In the genomic region with DNA sequence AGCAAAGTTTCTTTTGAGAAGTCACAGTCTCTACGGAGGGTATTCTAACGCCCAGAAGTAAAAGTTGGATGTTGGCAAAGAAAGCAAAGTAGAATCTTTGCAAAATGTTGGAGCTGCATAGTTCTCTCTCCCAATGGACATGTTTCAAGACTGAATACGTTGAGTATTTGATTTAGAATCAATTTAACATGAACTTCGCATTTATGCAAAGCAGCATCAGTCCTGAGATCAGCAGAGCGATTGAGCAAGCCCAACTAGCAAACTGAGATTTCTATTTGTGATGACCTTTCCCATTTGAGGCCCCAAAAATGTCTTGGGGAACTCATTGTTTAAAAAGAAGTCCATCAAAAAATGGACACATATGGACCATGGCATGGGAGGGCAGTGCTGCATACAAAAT, we compare ENCODE assay signal across 13 cellular contexts. TPM values are rescaled to one million over a fixed set of nuclear protein-coding genes. Genes with fewer than 3 reads are reported as not detected.
DNase-seq lines count a peak whose midpoint lies in the region; ATAC-seq and TF ChIP-seq lines count a peak whose summit lies in the region.
"Had no signal": no experiment of that assay in that cellular context is flagged by ENCODE, and none has a peak within 500 bp of the region (broad histone marks: within the 10 kb centered on the region; RNA-seq: fewer than 3 reads in every experiment).

No MANE protein-coding gene starts in this region.

- H3K9me3 Mint-ChIP-seq in CD4-positive, alpha-beta T cell = no peaks in the 10 kb centered on the region
- no peaks in the 10 kb centered on the region for H3K9me3 Mint-ChIP-seq in activated CD8-positive, alpha-beta T cell treated with anti-CD3 and anti-CD28 coated beads, Interleukin-2, amount 10 ng/mL, durations not matched to agents 7 days and 5 days (ENCODE audit: insufficient read depth)
- H3K9me3 Mint-ChIP-seq in naive B cell = no peaks in the 10 kb centered on the region
- H3K9me3 Mint-ChIP-seq in MCF 10A (ENCODE audit: unreplicated experiment) = no peaks in the 10 kb centered on the region

- peaks cover 5% of the 10 kb centered on the region for H3F3A ChIP-seq in GM23248 (ENCODE audit: insufficient read depth)

- no peaks in the 10 kb centered on the region for H3K9me2 ChIP-seq in GM23248 (ENCODE audit: insufficient read depth)

- DNase-seq in CD4-positive, alpha-beta T cell = no peak
- DNase-seq in GM23248 (no peak), naive B cell (no peak), MCF 10A (ENCODE audit: unreplicated experiment) (no peak), GM10266 (ENCODE audit: extremely low spot score) (no peak)
- no peak for DNase-seq in activated CD8-positive, alpha-beta T cell treated with anti-CD3 and anti-CD28 coated beads, Interleukin-2, amount 10 ng/mL, durations not matched to agents 7 days and 5 days
- DNase-seq: left colon, NCI-H187 treated with DMSO at 0.1 percent for 48 hours, NCI-H524 treated with DMSO at 0.1 percent for 48 hours had no signal

- H2AFZ ChIP-seq in GM23248 = 0 out of 2 replicates have a peak overlapping the region, but pooled peaks have one; percentile 3

- H3K27ac Mint-ChIP-seq in CD4-positive, alpha-beta T cell = peak overlapping the region; percentile 97
- H3K27ac Mint-ChIP-seq in activated CD8-positive, alpha-beta T cell treated with anti-CD3 and anti-CD28 coated beads, Interleukin-2, amount 10 ng/mL, durations not matched to agents 7 days and 5 days = no peak overlapping the region
- H3K27ac Mint-ChIP-seq in naive B cell (peak overlapping the region in 1 of 6 donors; percentile 47), MCF 10A (ENCODE audit: low read depth, unreplicated experiment) (no peak overlapping the region)

- no peak for TF ChIP-seq CTCF in CD4-positive, alpha-beta T cell (IDR thresholded peaks at IDR 0.05)
- no peak for TF ChIP-seq CTCF in MCF 10A (IDR thresholded peaks at IDR 0.05; ENCODE audit: unreplicated experiment)
- TF ChIP-seq CTCF in GM10266 (IDR thresholded peaks at IDR 0.05; ENCODE audit: control insufficient read depth, insufficient read depth, low read depth, missing control alignments) = no peak

- in situ Hi-C loops in GM23248 (cut with MboI) = loop anchor here (10.0 to 25.0 kb wide), 2 partner anchors 146 to 796 kb away; no protein-coding TSS in a partner anchor

- WGBS in GM23248 (ENCODE audit: low coverage in 1 of 2, low lambda C conversion rate in 2 of 2, missing lambda C conversion rate in 2 of 2), 2 experiments = 94 to 95% methylated on average over 5 of the region's 5 CpGs

- no peaks in the 10 kb centered on the region for H3K27me3 ChIP-seq in CD4-positive, alpha-beta T cell (ENCODE audit: control insufficient read depth, insufficient read depth, low read length)
- no peaks in the 10 kb centered on the region for H3K27me3 ChIP-seq in GM23248 (replicated peaks; ENCODE audit: insufficient read depth)

- no peak overlapping the region for H3K4me3 ChIP-seq in GM23248
- H3K4me3 ChIP-seq: HAP-1, SK-N-MC had no signal

- H4K20me1 ChIP-seq in GM23248 (ENCODE audit: insufficient read depth) = no peaks in the 10 kb centered on the region

- peaks cover 6% of the 10 kb centered on the region for H3K4me1 ChIP-seq in GM23248 (ENCODE audit: insufficient read depth)
- H3K4me1 ChIP-seq: HAP-1 had no signal

- H3K36me3 ChIP-seq in GM23248 (ENCODE audit: low read depth) = no peaks in the 10 kb centered on the region
- H3K36me3 ChIP-seq: HAP-1 had no signal

- BruUV-seq in MCF 10A (replicated peaks; lab: Mats Ljungman, UMichigan) = no TSS peak

- peak overlapping the region; percentile 96 for H3K4me3 Mint-ChIP-seq in CD4-positive, alpha-beta T cell
- H3K4me3 Mint-ChIP-seq in activated CD8-positive, alpha-beta T cell treated with anti-CD3 and anti-CD28 coated beads, Interleukin-2, amount 10 ng/mL, durations not matched to agents 7 days and 5 days = peak overlapping the region; percentile 48
- H3K4me3 Mint-ChIP-seq in naive B cell (peak overlapping the region in 6 of 8 donors; percentile 16 to 75 (median 47)), MCF 10A (ENCODE audit: unreplicated experiment) (no peak overlapping the region)

- POLR2A ChIA-PET in CD4-positive, alpha-beta T cell (lab: Charles Lee) = interaction anchor here (0.6 to 1.4 kb wide), 3 partner anchors 9 to 84 kb away, joined by 3 to 4 read pairs (median 3); no protein-coding TSS in a partner anchor
- POLR2A ChIA-PET in activated CD8-positive, alpha-beta T cell treated with anti-CD3 and anti-CD28 coated beads, Interleukin-2, amount 10 ng/mL, durations not matched to agents 7 days and 5 days (lab: Charles Lee) = no interaction called here
- POLR2A ChIA-PET in MCF 10A (lab: Yijun Ruan, JAX) = no interaction called here

- no peak overlapping the region for H3K27ac ChIP-seq in CD4-positive, alpha-beta T cell (ENCODE audit: low read depth, low read length)
- H3K27ac ChIP-seq in GM23248 = no peak overlapping the region
- H3K27ac ChIP-seq: C4-2B, SK-N-MC had no signal

- peaks cover 100% of the 10 kb centered on the region for H3K4me1 Mint-ChIP-seq in CD4-positive, alpha-beta T cell (ENCODE audit: low read depth)
- peaks cover 95% of the 10 kb centered on the region for H3K4me1 Mint-ChIP-seq in activated CD8-positive, alpha-beta T cell treated with anti-CD3 and anti-CD28 coated beads, Interleukin-2, amount 10 ng/mL, durations not matched to agents 7 days and 5 days (ENCODE audit: low read depth)
- H3K4me1 Mint-ChIP-seq in naive B cell (peaks cover 48 to 85% (median 64%) of the 10 kb centered on the region in 3 donors), MCF 10A (ENCODE audit: insufficient read depth, unreplicated experiment) (peaks cover under 1% of the 10 kb centered on the region)

- CTCF ChIA-PET in CD4-positive, alpha-beta T cell (lab: Charles Lee) = interaction anchor here (1.5 to 1.7 kb wide), 2 partner anchors 10 to 151 kb away, joined by 3 to 8 read pairs; no protein-coding TSS in a partner anchor
- CTCF ChIA-PET in activated CD8-positive, alpha-beta T cell treated with anti-CD3 and anti-CD28 coated beads, Interleukin-2, amount 10 ng/mL, durations not matched to agents 7 days and 5 days (lab: Charles Lee) = interaction anchor here (1.6 kb wide), 1 partner anchor 12 kb away, joined by 5 read pairs; no protein-coding TSS in a partner anchor
- CTCF ChIA-PET in MCF 10A (lab: Yijun Ruan, JAX) = interaction anchor here (1.1 kb wide), 1 partner anchor 10 kb away, joined by 3 read pairs; no protein-coding TSS in a partner anchor

- H3K9ac ChIP-seq in GM23248 = no peak overlapping the region

- no peaks in the 10 kb centered on the region for H3K9me3 ChIP-seq in CD4-positive, alpha-beta T cell (ENCODE audit: control insufficient read depth, low read length)
- H3K9me3 ChIP-seq in GM23248 (ENCODE audit: low read depth) = no peaks in the 10 kb centered on the region
- H3K9me3 ChIP-seq: HAP-1 had no signal

- no peak for ATAC-seq in CD4-positive, alpha-beta T cell (ENCODE audit: poor library complexity)
- ATAC-seq in activated CD8-positive, alpha-beta T cell treated with anti-CD3 and anti-CD28 coated beads, Interleukin-2, amount 10 ng/mL, durations not matched to agents 7 days and 5 days = no peak
- ATAC-seq in naive B cell (ENCODE audit: low read depth in 2 of 2) = no peak
- ATAC-seq in GM18861 (IDR thresholded peaks at IDR 0.05; ENCODE audit: unreplicated experiment) = no peak
- ATAC-seq: left colon had no signal

- H3K79me2 ChIP-seq in GM23248 (ENCODE audit: insufficient read depth) = no peaks in the 10 kb centered on the region; the same call in 1 of the 2 replicates

- H3K36me3 Mint-ChIP-seq in CD4-positive, alpha-beta T cell (ENCODE audit: low read depth) = peaks cover 94% of the 10 kb centered on the region
- peaks cover 12% of the 10 kb centered on the region for H3K36me3 Mint-ChIP-seq in activated CD8-positive, alpha-beta T cell treated with anti-CD3 and anti-CD28 coated beads, Interleukin-2, amount 10 ng/mL, durations not matched to agents 7 days and 5 days (ENCODE audit: low read depth)
- peaks cover 6 to 11% of the 10 kb centered on the region in 2 donors for H3K36me3 Mint-ChIP-seq in naive B cell
- H3K36me3 Mint-ChIP-seq in MCF 10A (ENCODE audit: insufficient read depth, unreplicated experiment) = peaks cover 6% of the 10 kb centered on the region

- intact Hi-C loops in CD4-positive, alpha-beta T cell (cut with DNase I, micrococcal nuclease) = no loop called here
- intact Hi-C loops in MCF 10A (cut with micrococcal nuclease) = no loop called here

- no peaks in the 10 kb centered on the region for H3K27me3 Mint-ChIP-seq in CD4-positive, alpha-beta T cell
- peaks cover 12% of the 10 kb centered on the region for H3K27me3 Mint-ChIP-seq in activated CD8-positive, alpha-beta T cell treated with anti-CD3 and anti-CD28 coated beads, Interleukin-2, amount 10 ng/mL, durations not matched to agents 7 days and 5 days (ENCODE audit: low read depth)
- no peaks in the 10 kb centered on the region for H3K27me3 Mint-ChIP-seq in naive B cell
- no peaks in the 10 kb centered on the region for H3K27me3 Mint-ChIP-seq in MCF 10A (ENCODE audit: insufficient read depth, unreplicated experiment)

- H3K4me2 ChIP-seq in GM23248 (ENCODE audit: unreplicated experiment) = no peak overlapping the region

RNA-seq across cellular contexts. Expression of gene RUNX1, which starts 8.0 kb away (rescaled TPM):
- total RNA-seq in CD4-positive, alpha-beta T cell = 10 to 100 TPM; 71.7 to 74.3 TPM
- total RNA-seq in GM23248 (2014; rRNA removed; shearing (Covaris generic)) = 32.6 and 35.3 TPM in 2 replicates
- polyA plus RNA-seq in GM23248 (2016; fragmentation: Nextera tagmentation; extraction: Ambion mirVana) (21.3 and 23.1 TPM in 2 replicates), naive B cell (ENCODE audit: low read depth in 6 of 6) (10 to 100 TPM in 5 of 6 donors, 1 to 10 TPM in 1; 8.8 to 20.7 (median 14.6) TPM)
- 10 to 100 TPM; 10.4 to 10.6 TPM for total RNA-seq in activated CD8-positive, alpha-beta T cell treated with anti-CD3 and anti-CD28 coated beads, Interleukin-2, amount 10 ng/mL, durations not matched to agents 7 days and 5 days
- total RNA-seq in MCF 10A (2022) = 86.2 and 102 TPM in 2 replicates
